In genomic region chrX:99413317-99413716, GRCh38 we compare ENCODE assay signal across 7 cellular contexts.
"Had no signal": no experiment of that assay in that cellular context is flagged by ENCODE, and none has a peak within 500 bp of the region (broad histone marks: within the 10 kb centered on the region; RNA-seq: fewer than 3 reads in every experiment).

No MANE protein-coding gene starts in this region.

- H3K4me3 ChIP-seq: K562 had no signal

- H3K27ac ChIP-seq: HL-60, KMS-11 had no signal

- DNase-seq: IMR-90, KBM-7, KG1 had no signal

- H3K9ac ChIP-seq: KMS-11 had no signal

- H3K4me2 ChIP-seq: KMS-11 had no signal

- ATAC-seq: HepG2, K562 had no signal
